ENCODE assay signal across 8 cellular contexts in the genomic region with DNA sequence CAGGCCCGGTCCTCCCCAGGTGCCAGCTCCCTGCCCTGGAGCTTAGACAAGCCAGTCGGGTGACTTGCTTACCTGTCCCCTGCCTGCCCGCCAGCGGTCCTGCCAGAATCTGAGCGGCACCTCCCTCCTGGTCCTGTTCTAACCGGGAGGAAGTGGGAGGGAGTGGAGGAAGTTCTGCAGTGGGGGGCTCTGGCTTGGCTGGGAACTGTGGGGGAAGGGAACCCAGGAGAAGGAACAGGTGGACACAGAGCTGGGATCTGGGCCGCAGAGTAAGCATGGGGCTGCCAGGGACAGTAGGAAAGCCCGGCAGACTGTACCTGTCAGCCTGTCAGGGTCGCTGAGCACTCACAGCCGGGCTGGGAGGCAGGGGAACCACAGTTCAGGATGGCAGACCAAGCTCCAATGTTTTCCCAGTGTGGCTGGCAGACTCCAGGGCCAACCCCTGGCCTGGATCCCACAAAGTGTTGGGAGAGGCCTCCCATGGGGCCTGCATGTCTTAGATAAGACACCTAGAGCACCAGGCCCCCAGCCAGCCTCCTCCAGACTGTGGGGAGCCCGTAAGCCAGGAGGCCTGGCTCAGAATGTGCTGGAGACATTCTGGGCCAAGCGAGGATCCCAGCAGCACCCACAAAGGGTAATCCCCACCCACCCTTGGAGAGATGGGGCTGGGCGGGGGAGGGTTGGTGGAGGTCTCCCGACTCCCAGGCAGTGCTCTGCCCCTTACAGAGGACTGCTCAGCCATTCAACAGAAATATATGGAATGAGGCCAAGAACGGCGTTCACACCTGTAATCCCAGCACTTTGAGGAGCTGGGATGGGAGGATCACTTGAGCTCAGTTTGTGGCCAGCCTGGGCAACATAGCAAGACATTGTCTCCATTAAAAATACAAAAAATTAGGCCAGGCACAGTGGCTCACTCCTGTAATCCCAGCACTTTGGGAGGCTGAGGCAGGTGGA. TPM values are rescaled to one million over a fixed set of nuclear protein-coding genes. Genes with fewer than 3 reads are reported as not detected.
DNase-seq lines count a peak whose midpoint lies in the region; ATAC-seq and TF ChIP-seq lines count a peak whose summit lies in the region.

No MANE protein-coding gene starts in this region.

- H3K4me3 ChIP-seq in coronary artery: peak overlapping the region; percentile 96
- peak overlapping the region; percentile 34 to 44 for H3K4me3 ChIP-seq in mucosa of rectum (ENCODE audit: low read length in 2 of 2)
- H3K4me3 ChIP-seq in vagina: peak overlapping the region; percentile 46 to 90

- H3K27ac ChIP-seq in coronary artery (peak overlapping the region; percentile 83 to 92), mucosa of rectum (ENCODE audit: low read depth in 2 of 2, low read length in 2 of 2) (peak overlapping the region; percentile 78 to 83), vagina (peak overlapping the region; percentile 99)

- peak overlapping the region; percentile 56 to 72 for H3K9ac ChIP-seq in mucosa of rectum (ENCODE audit: low read depth in 1 of 2, low read length in 2 of 2)

- H3K4me1 Mint-ChIP-seq in activated T-cell treated with anti-CD3 and anti-CD28 coated beads, Interleukin-2, amount 50 U/mL, for 72 hours (ENCODE audit: low read depth): peaks cover 25% of the 10 kb centered on the region

- ATAC-seq in activated T-cell treated with anti-CD3 and anti-CD28 coated beads, Interleukin-2, amount 50 U/mL, for 72 hours (replicated peaks in 1 of 2): no peak
- no peak for ATAC-seq in GM21360 (IDR thresholded peaks at IDR 0.05; ENCODE audit: unreplicated experiment)

- H3K9me3 ChIP-seq in mucosa of rectum (ENCODE audit: control insufficient read depth in 2 of 2, low read length in 2 of 2) (no peaks in the 10 kb centered on the region), vagina (no peaks in the 10 kb centered on the region)

- H3K27ac Mint-ChIP-seq in activated T-cell treated with anti-CD3 and anti-CD28 coated beads, Interleukin-2, amount 50 U/mL, for 72 hours: no peak overlapping the region

- no peak for TF ChIP-seq POLR2A in vagina (IDR thresholded peaks at IDR 0.05)

- H3K27me3 Mint-ChIP-seq in activated T-cell treated with anti-CD3 and anti-CD28 coated beads, Interleukin-2, amount 50 U/mL, for 72 hours (ENCODE audit: low read depth): no peaks in the 10 kb centered on the region

- TF ChIP-seq CTCF in coronary artery (IDR thresholded peaks at IDR 0.05): no peak
- no peak for TF ChIP-seq CTCF in vagina (IDR thresholded peaks at IDR 0.05)

- DNase-seq in activated T-cell treated with anti-CD3 and anti-CD28 coated beads, Interleukin-2, amount 50 U/mL, for 72 hours: no peak
- no peak for DNase-seq in activated T-cell treated with anti-CD3 and anti-CD28 coated beads, Interleukin-2, amount 50 U/mL, for 1 hour
- DNase-seq in coronary artery (ENCODE audit: low spot score) (no peak), vagina (ENCODE audit: extremely low spot score in 2 of 2) (peak in 1 of 2 donors; percentile 96), COR-L47 (lab: John Stamatoyannopoulos, UW) (no peak), NCI-H187 treated with DMSO at 0.1 percent for 48 hours (lab: John Stamatoyannopoulos, UW) (no peak)

- H3K27me3 ChIP-seq in mucosa of rectum (ENCODE audit: control insufficient read depth in 2 of 2, insufficient read depth in 2 of 2, low read length in 2 of 2) (no peaks in the 10 kb centered on the region), vagina (no peaks in the 10 kb centered on the region)

- H3K4me1 ChIP-seq in mucosa of rectum (ENCODE audit: control insufficient read depth in 2 of 2, insufficient read depth in 2 of 2, low read length in 2 of 2): peaks cover 58 to 66% of the 10 kb centered on the region in 2 donors
- H3K4me1 ChIP-seq in vagina: peaks cover 72% of the 10 kb centered on the region

- H3K4me3 Mint-ChIP-seq in activated T-cell treated with anti-CD3 and anti-CD28 coated beads, Interleukin-2, amount 50 U/mL, for 72 hours: peak overlapping the region; percentile 85 to 96

- H3K36me3 ChIP-seq in mucosa of rectum (ENCODE audit: control insufficient read depth in 2 of 2, insufficient read depth in 2 of 2, low read length in 2 of 2) (no peaks in the 10 kb centered on the region), vagina (no peaks in the 10 kb centered on the region)

- H3K36me3 Mint-ChIP-seq in activated T-cell treated with anti-CD3 and anti-CD28 coated beads, Interleukin-2, amount 50 U/mL, for 72 hours (ENCODE audit: insufficient read depth in 2 of 2): peaks cover 1 to 2% of the 10 kb centered on the region in 2 donors

- no peaks in the 10 kb centered on the region for H3K9me3 Mint-ChIP-seq in activated T-cell treated with anti-CD3 and anti-CD28 coated beads, Interleukin-2, amount 50 U/mL, for 72 hours

- intact Hi-C loops in vagina (cut with DNase I): no loop called here

RNA-seq across cellular contexts. Expression of a gene that starts 2.3 kb away (rescaled TPM):
- 10 to 100 TPM; 60.7 to 67.1 TPM for total RNA-seq in activated T-cell treated with anti-CD3 and anti-CD28 coated beads, Interleukin-2, amount 50 U/mL, for 72 hours
- 174 TPM for total RNA-seq in vagina

RNA-seq across cellular contexts. Expression of a gene that starts 6.4 kb away (rescaled TPM):
- 1 to 10 TPM in 1 of 2 donors, under 1 TPM in 1; 0.31 to 1.2 TPM for total RNA-seq in activated T-cell treated with anti-CD3 and anti-CD28 coated beads, Interleukin-2, amount 50 U/mL, for 72 hours
- not detected for total RNA-seq in vagina

RNA-seq across cellular contexts. Expression of a gene that starts 32.2 kb away (rescaled TPM):
- total RNA-seq in activated T-cell treated with anti-CD3 and anti-CD28 coated beads, Interleukin-2, amount 50 U/mL, for 72 hours: 100 to 1,000 TPM in 1 of 2 donors, 10 to 100 TPM in 1; 84.0 to 108 TPM
- 34.9 TPM for total RNA-seq in vagina

Comparison
In these comparisons a context has a peak if more than half of its experiments do, and no peak if none do; other contexts are left out.
1. H3K4me3 ChIP-seq: peak in every context shown above with its lines; median percentile 96 in coronary artery; 68 in vagina; 39 in mucosa of rectum.